Comparison of ENCODE assay signal across 11 cellular contexts in the genomic region with DNA sequence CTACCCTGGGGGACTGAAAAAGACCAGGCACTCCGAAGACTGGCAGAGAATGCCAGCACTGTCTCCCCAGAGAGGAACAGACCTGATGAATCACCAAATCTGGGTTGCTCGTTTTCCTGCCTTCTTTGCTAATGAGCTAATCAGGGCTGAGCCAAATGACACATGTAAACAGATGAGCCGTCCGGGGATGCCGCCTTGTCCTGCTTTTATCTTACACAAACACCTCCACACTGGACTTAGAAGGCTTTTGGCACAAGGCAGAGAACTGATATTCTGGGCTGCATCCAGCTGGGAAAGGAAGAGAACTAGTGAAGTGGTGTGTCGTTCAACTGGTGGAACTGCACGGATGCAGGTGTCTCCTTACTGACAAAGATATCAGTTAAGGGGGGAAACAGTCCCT.
A peak's percentile ranks its signal among the peaks of the same experiment; 100 is the strongest.
DNase-seq lines count a peak whose midpoint lies in the region; ATAC-seq lines count a peak whose summit lies in the region.
"Had no signal": no experiment of that assay in that cellular context is flagged by ENCODE, and none has a peak within 500 bp of the region (broad histone marks: within the 10 kb centered on the region; RNA-seq: fewer than 3 reads in every experiment).

No MANE protein-coding gene starts in this region.

- no peak overlapping the region for H3K27ac ChIP-seq in substantia nigra (ENCODE audit: low read depth, low read length, poor library complexity, severe bottlenecking)
- H3K27ac ChIP-seq: ovary had no signal

- ATAC-seq in HG02981 (IDR thresholded peaks at IDR 0.05; ENCODE audit: unreplicated experiment), result no peak
- ATAC-seq in GM19455 (IDR thresholded peaks at IDR 0.05; ENCODE audit: unreplicated experiment), result no peak
- ATAC-seq: activated CD4-positive, alpha-beta T cell treated with anti-CD3 and anti-CD28 coated beads for 36 hours had no signal

- peak; percentile 2 for DNase-seq in GM04503 (ENCODE audit: low read depth)
- DNase-seq in RKO (ENCODE audit: low spot score), result peak; percentile 68
- peak; percentile 19 for DNase-seq in fibroblast of gingiva (ENCODE audit: low read depth)
- DNase-seq in renal cortical epithelial cell (ENCODE audit: low read depth), result peak; percentile 31
- no peak for DNase-seq in NK-92 (lab: John Stamatoyannopoulos, UW; ENCODE audit: unreplicated experiment)
- no peak for DNase-seq in substantia nigra (lab: John Stamatoyannopoulos, UW)
- DNase-seq: activated CD4-positive, alpha-beta T cell treated with anti-CD3 and anti-CD28 coated beads for 36 hours; head of caudate nucleus; ovary had no signal

Comparison
In these comparisons a context has a peak if more than half of its experiments do, and no peak if none do; other contexts are left out.
1. DNase-seq: peak in GM04503 (single experiment), RKO (single experiment), fibroblast of gingiva (single experiment) and renal cortical epithelial cell (single experiment); none in NK-92 (single experiment) and substantia nigra (0 of 49).